16 cellular contexts compared by ENCODE assay signal in genomic region chr11:68609761-68610160, GRCh38.
DNase-seq lines count a peak whose midpoint lies in the region; ATAC-seq and TF ChIP-seq lines count a peak whose summit lies in the region.
"Had no signal": no experiment of that assay in that cellular context is flagged by ENCODE, and none has a peak within 500 bp of the region (broad histone marks: within the 10 kb centered on the region; RNA-seq: fewer than 3 reads in every experiment).

No MANE protein-coding gene starts in this region.

- no peaks in the 10 kb centered on the region for H3K4me1 Mint-ChIP-seq in CD4-positive, CD25-positive, alpha-beta regulatory T cell
- H3K4me1 Mint-ChIP-seq in H9, result peaks cover 0 to 13% of the 10 kb centered on the region in 2 experiments; a peak in 1 of 4 replicates
- H3K4me1 Mint-ChIP-seq in endothelial cell (ENCODE audit: unreplicated experiment), result peaks cover 9% of the 10 kb centered on the region
- H3K4me1 Mint-ChIP-seq in osteocyte (ENCODE audit: unreplicated experiment), result no peaks in the 10 kb centered on the region

- no peak overlapping the region for H3K4me3 ChIP-seq in CD4-positive, CD25-positive, alpha-beta regulatory T cell (ENCODE audit: low read depth, low read length)
- no peak overlapping the region for H3K4me3 ChIP-seq in hepatocyte
- H3K4me3 ChIP-seq: SJSA1 had no signal

- no peaks in the 10 kb centered on the region for H3K23me2 ChIP-seq in H9 (ENCODE audit: insufficient read length, low read depth, low read length, poor library complexity, severe bottlenecking)

- DNase-seq in CD4-positive, CD25-positive, alpha-beta regulatory T cell, result no peak
- DNase-seq in H9, result no peak
- DNase-seq in endothelial cell (ENCODE audit: low spot score), result no peak
- DNase-seq in osteocyte (ENCODE audit: extremely low spot score, unreplicated experiment), result peak; percentile 80
- no peak for DNase-seq in hepatocyte (ENCODE audit: low spot score)
- DNase-seq in GDM1 (lab: John Stamatoyannopoulos, UW), result no peak
- DNase-seq in stimulated activated CD4-positive, alpha-beta T cell treated with anti-CD3 and anti-CD28 coated beads, Interleukin-4, amount 100 ng/mL, for 1 hour, result no peak
- DNase-seq: ACHN, AML-193, Caco-2, DMS153, NCI-H187 treated with DMSO at 0.1 percent for 48 hours, NCI-H2171, NCI-H446 treated with DMSO at 0.1 percent for 48 hours, OCI-M1 had no signal

- H3K79me2 ChIP-seq in H9 (ENCODE audit: insufficient read depth, low read length) (no peaks in the 10 kb centered on the region), hepatocyte (no peaks in the 10 kb centered on the region)

- no peak overlapping the region for H2BK120ac ChIP-seq in H9 (ENCODE audit: low read depth, low read length, poor library complexity, severe bottlenecking)

- no peak overlapping the region for H3T11ph ChIP-seq in H9 (ENCODE audit: low read length)

- no peaks in the 10 kb centered on the region for H3K9me2 ChIP-seq in hepatocyte (replicated peaks; ENCODE audit: insufficient read depth)

- no peak overlapping the region for H4K91ac ChIP-seq in H9 (ENCODE audit: insufficient read length, low read depth, low read length)

- no peak overlapping the region for H2BK12ac ChIP-seq in H9 (ENCODE audit: insufficient read length, low read depth, low read length)

- H4K8ac ChIP-seq in H9 (replicated peaks; ENCODE audit: insufficient read length, low read depth, low read length), result no peak overlapping the region

- H2AK5ac ChIP-seq in H9 (ENCODE audit: insufficient read length, low read length), result no peak overlapping the region

- no peak overlapping the region for H3K23ac ChIP-seq in H9 (ENCODE audit: insufficient read length, low read depth, low read length)

- H3K27me3 ChIP-seq in CD4-positive, CD25-positive, alpha-beta regulatory T cell (ENCODE audit: control insufficient read depth, insufficient read depth, low read length), result no peaks in the 10 kb centered on the region
- no peaks in the 10 kb centered on the region for H3K27me3 ChIP-seq in H9 (ENCODE audit: insufficient read depth, low read length)
- no peaks in the 10 kb centered on the region for H3K27me3 ChIP-seq in hepatocyte
- H3K27me3 ChIP-seq: SJSA1 had no signal

- no peaks in the 10 kb centered on the region for H3K4me1 ChIP-seq in CD4-positive, CD25-positive, alpha-beta regulatory T cell (ENCODE audit: control insufficient read depth, insufficient read depth, low read length, poor library complexity, severe bottlenecking)
- H3K4me1 ChIP-seq in H9 (ENCODE audit: insufficient read depth, low read length), result no peaks in the 10 kb centered on the region
- H3K4me1 ChIP-seq in hepatocyte (ENCODE audit: insufficient read depth), result no peaks in the 10 kb centered on the region
- H3K4me1 ChIP-seq: Caco-2, SJSA1 had no signal

- H3K27ac Mint-ChIP-seq in CD4-positive, CD25-positive, alpha-beta regulatory T cell, result peak overlapping the region in 2 of 3 donors; percentile 47 to 55
- H3K27ac Mint-ChIP-seq in H9 (peak overlapping the region; percentile 40 to 86 (median 70); a peak in 5 of 7 replicates), endothelial cell (ENCODE audit: unreplicated experiment) (no peak overlapping the region), osteocyte (ENCODE audit: unreplicated experiment) (peak overlapping the region; percentile 27)

- H3K14ac ChIP-seq in H9 (ENCODE audit: insufficient read depth, low read length), result no peak overlapping the region

- no peak overlapping the region for H3K9ac ChIP-seq in H9 (ENCODE audit: extremely low read depth, insufficient read length, low read length)

- no CpG with 5 or more reads among the region's 13 CpGs for WGBS in H9 (ENCODE audit: extremely low coverage, insufficient read length, low lambda C conversion rate)
- WGBS in hepatocyte (ENCODE audit: low lambda C conversion rate, missing lambda C conversion rate), result 94% methylated on average over 13 of the region's 13 CpGs

- no peak overlapping the region for H3K4me3 Mint-ChIP-seq in CD4-positive, CD25-positive, alpha-beta regulatory T cell
- no peak overlapping the region for H3K4me3 Mint-ChIP-seq in H9
- peak overlapping the region; percentile 56 for H3K4me3 Mint-ChIP-seq in endothelial cell (ENCODE audit: unreplicated experiment)
- no peak overlapping the region for H3K4me3 Mint-ChIP-seq in osteocyte (ENCODE audit: unreplicated experiment)

- H3K9me3 ChIP-seq in CD4-positive, CD25-positive, alpha-beta regulatory T cell (ENCODE audit: control insufficient read depth in 2 of 2, low read length in 2 of 2), result no peaks in the 10 kb centered on the region
- H3K9me3 ChIP-seq in H9 (ENCODE audit: control insufficient read depth, low read depth, low read length) (no peaks in the 10 kb centered on the region), hepatocyte (ENCODE audit: low read depth) (no peaks in the 10 kb centered on the region)
- H3K9me3 ChIP-seq: Caco-2, SJSA1 had no signal

- no peak overlapping the region for H3K56ac ChIP-seq in H9 (ENCODE audit: insufficient read length, low read depth, low read length)

- H3K4ac ChIP-seq in H9 (ENCODE audit: low read depth, low read length), result no peak overlapping the region

- H2BK15ac ChIP-seq in H9 (ENCODE audit: low read depth, low read length), result no peak overlapping the region

- no peak overlapping the region for H2BK5ac ChIP-seq in H9 (ENCODE audit: insufficient read length, low read length)

- H3K36me3 Mint-ChIP-seq in CD4-positive, CD25-positive, alpha-beta regulatory T cell, result peaks cover 84% of the 10 kb centered on the region
- H3K36me3 Mint-ChIP-seq in H9 (ENCODE audit: insufficient read depth in 1 of 3, low read depth in 3 of 3) (peaks cover 41 to 92% (median 92%) of the 10 kb centered on the region in 3 experiments; a peak in 6 of 7 replicates), endothelial cell (ENCODE audit: low read depth, unreplicated experiment) (peaks cover 45% of the 10 kb centered on the region), osteocyte (ENCODE audit: unreplicated experiment) (peaks cover 61% of the 10 kb centered on the region)

- no peaks in the 10 kb centered on the region for H4K20me1 ChIP-seq in H9 (ENCODE audit: control insufficient read depth, insufficient read depth, insufficient read length)
- H4K20me1 ChIP-seq in hepatocyte (ENCODE audit: insufficient read depth, poor library complexity, severe bottlenecking), result no peaks in the 10 kb centered on the region

- H2AFZ ChIP-seq in H9 (ENCODE audit: low read length) (no peak overlapping the region), hepatocyte (no peak overlapping the region)

- H3K27me3 Mint-ChIP-seq in CD4-positive, CD25-positive, alpha-beta regulatory T cell, result no peaks in the 10 kb centered on the region
- H3K27me3 Mint-ChIP-seq in H9 (ENCODE audit: low read depth) (no peaks in the 10 kb centered on the region), endothelial cell (ENCODE audit: unreplicated experiment) (peaks cover 5% of the 10 kb centered on the region), osteocyte (ENCODE audit: unreplicated experiment) (no peaks in the 10 kb centered on the region)

- no peak overlapping the region for H3K18ac ChIP-seq in H9 (ENCODE audit: insufficient read length, low read depth, low read length)

- no peak overlapping the region for H3K27ac ChIP-seq in CD4-positive, CD25-positive, alpha-beta regulatory T cell (ENCODE audit: insufficient read depth, low read length, poor library complexity, severe bottlenecking)
- H3K27ac ChIP-seq in H9 (ENCODE audit: insufficient read length, low read depth, low read length) (no peak overlapping the region), hepatocyte (no peak overlapping the region)
- H3K27ac ChIP-seq: SJSA1 had no signal

- H3K4me2 ChIP-seq in H9 (ENCODE audit: insufficient read depth, insufficient read length, low read length), result no peak overlapping the region
- H3K4me2 ChIP-seq in hepatocyte, result no peak overlapping the region

- H3K36me3 ChIP-seq in CD4-positive, CD25-positive, alpha-beta regulatory T cell (ENCODE audit: control insufficient read depth, insufficient read depth, low read length), result peaks cover 98% of the 10 kb centered on the region
- no peaks in the 10 kb centered on the region for H3K36me3 ChIP-seq in hepatocyte (replicated peaks; ENCODE audit: insufficient read depth, low read depth)

- no peak overlapping the region for H4K5ac ChIP-seq in H9 (ENCODE audit: insufficient read length, low read depth, low read length)

- TF ChIP-seq CTCF in H9 (conservative IDR thresholded peaks at IDR 0.05) (no peak), endothelial cell (IDR thresholded peaks at IDR 0.05; ENCODE audit: unreplicated experiment) (no peak), osteocyte (IDR thresholded peaks at IDR 0.05) (no peak), hepatocyte (IDR thresholded peaks at IDR 0.05; ENCODE audit: poor library complexity) (no peak)

- peaks cover 0 to under 1% (median 0%) of the 10 kb centered on the region in 7 donors for H3K9me3 Mint-ChIP-seq in CD4-positive, CD25-positive, alpha-beta regulatory T cell
- H3K9me3 Mint-ChIP-seq in H9 (no peaks in the 10 kb centered on the region), endothelial cell (ENCODE audit: unreplicated experiment) (no peaks in the 10 kb centered on the region), osteocyte (ENCODE audit: unreplicated experiment) (no peaks in the 10 kb centered on the region)

- no peaks in the 10 kb centered on the region for H3K79me1 ChIP-seq in H9 (ENCODE audit: insufficient read depth, low read depth, low read length, poor library complexity, severe bottlenecking)

- H2BK20ac ChIP-seq in H9 (ENCODE audit: low read depth, low read length, poor library complexity, severe bottlenecking), result no peak overlapping the region

- ATAC-seq in CD4-positive, CD25-positive, alpha-beta regulatory T cell (ENCODE audit: low read depth in 2 of 2), result no peak
